ENCODE assay signal across 22 cellular contexts in genomic region chr18:13643261-13643671, GRCh38.
"Had no signal": no experiment of that assay in that cellular context is flagged by ENCODE, and none has a peak within 500 bp of the region (broad histone marks: within the 10 kb centered on the region; RNA-seq: fewer than 3 reads in every experiment).

No MANE protein-coding gene starts in this region.

- H3K9me3 ChIP-seq: MG63, SJSA1 had no signal

- H3K27me3 ChIP-seq: MG63, SJSA1 had no signal

- DNase-seq: Karpas-422, KG1, MG63, NCI-H1092 treated with DMSO at 0.1 percent for 48 hours, NCI-H1436, NCI-H187, NCI-H2029, NCI-H2081 treated with DMSO at 0.1 percent for 48 hours, NCI-H2171, NCI-H226, NCI-H446, NCI-H510A, NCI-H524 treated with DMSO at 0.1 percent for 48 hours, NCI-H69, NCI-H774, Right ventricle myocardium superior, RPMI8226, SIG-M5, SW 1271 had no signal

- H3K4me3 ChIP-seq: MG63, SJSA1, SK-N-MC had no signal

- H3K4me1 ChIP-seq: SJSA1 had no signal

- FAIRE-seq: RCC 7860 had no signal

- H3K27ac ChIP-seq: SJSA1, SK-N-MC had no signal

- H3K36me3 ChIP-seq: MG63, SJSA1 had no signal
